Comparison of ENCODE assay signal across 1 cellular context in the genomic region with DNA sequence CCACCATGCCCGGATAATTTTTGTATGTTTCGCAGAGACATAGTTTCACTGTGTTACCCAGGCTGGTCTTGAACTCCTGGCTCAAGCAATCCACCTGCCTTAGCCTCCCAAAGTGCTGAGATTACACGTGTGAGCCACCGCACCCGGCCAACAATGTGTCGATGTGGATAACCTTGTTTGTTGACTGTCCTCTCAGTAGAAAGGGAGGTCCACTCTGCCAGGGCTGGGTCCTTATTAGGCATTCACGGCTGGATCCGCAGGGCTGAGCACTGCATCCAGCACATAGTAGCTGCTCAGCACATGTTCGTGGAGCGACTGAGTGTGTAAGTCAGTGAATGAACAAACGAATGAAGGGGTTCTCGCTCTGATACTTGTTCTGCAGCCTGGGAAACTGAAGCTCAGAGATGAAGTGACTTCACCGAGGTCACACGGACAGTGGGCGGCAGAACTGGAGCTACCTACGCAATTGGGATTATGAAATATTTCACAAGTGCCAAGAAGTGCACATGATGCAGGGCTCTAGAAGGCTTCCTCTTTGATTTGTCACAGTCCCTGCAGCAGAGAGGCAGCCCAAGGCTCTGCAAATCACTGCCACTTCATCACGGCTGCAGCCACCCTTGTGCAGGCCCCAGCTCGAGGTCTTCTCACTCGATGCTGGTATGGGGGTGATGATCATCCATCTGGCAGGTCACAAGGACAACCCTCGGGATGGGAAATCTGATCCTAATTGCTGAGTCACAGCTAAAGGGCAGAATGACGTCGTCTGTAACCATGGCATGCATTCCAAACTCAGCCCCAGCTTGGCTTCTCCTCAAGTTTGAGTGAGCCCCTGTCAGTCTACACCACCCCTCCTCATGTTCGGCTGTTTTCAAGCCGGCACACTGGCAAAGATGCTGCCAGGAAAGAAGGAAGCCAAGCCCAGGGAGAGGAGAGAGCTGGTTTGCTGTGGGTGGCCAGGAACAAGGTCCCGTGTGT.
TF ChIP-seq lines count a peak whose summit lies in the region.

No MANE protein-coding gene starts in this region.

TF ChIP-seq in HepG2, 621 proteins besides CTCF, POLR2A, EP300 and RAD21 (continued from another document and continues in another):
- TF ChIP-seq, protein P1, sequence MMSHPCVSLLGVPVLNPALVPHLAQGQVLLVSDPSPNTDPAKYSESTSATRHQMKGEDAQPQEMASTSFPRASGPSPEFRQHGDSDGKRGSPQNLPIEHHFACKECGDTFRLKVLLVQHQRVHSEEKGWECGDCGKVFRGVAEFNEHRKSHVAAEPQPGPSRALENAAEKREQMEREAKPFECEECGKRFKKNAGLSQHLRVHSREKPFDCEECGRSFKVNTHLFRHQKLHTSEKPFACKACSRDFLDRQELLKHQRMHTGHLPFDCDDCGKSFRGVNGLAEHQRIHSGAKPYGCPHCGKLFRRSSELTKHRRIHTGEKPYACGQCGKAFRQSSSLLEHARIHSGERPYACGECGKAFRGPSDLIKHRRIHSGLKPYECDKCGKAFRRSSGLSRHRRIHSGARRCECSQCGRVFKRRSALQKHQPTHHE (CRISPR knock-in tag; IDR thresholded peaks at IDR 0.05; ENCODE audit: borderline replicate concordance) = 0 out of 2 replicates have a peak, but pooled peaks have one; percentile 48
- TF ChIP-seq ZNF501 (CRISPR knock-in tag; IDR thresholded peaks at IDR 0.05) = peak; percentile 63
- TF ChIP-seq ZNF629 (CRISPR knock-in tag; conservative IDR thresholded peaks at IDR 0.05) = peak; percentile 4; the same call in 1 of the 2 replicates
- TF ChIP-seq RCOR2 (CRISPR knock-in tag; IDR thresholded peaks at IDR 0.05) = peak; percentile 46; the same call in 1 of the 2 replicates
- TF ChIP-seq, protein P2, sequence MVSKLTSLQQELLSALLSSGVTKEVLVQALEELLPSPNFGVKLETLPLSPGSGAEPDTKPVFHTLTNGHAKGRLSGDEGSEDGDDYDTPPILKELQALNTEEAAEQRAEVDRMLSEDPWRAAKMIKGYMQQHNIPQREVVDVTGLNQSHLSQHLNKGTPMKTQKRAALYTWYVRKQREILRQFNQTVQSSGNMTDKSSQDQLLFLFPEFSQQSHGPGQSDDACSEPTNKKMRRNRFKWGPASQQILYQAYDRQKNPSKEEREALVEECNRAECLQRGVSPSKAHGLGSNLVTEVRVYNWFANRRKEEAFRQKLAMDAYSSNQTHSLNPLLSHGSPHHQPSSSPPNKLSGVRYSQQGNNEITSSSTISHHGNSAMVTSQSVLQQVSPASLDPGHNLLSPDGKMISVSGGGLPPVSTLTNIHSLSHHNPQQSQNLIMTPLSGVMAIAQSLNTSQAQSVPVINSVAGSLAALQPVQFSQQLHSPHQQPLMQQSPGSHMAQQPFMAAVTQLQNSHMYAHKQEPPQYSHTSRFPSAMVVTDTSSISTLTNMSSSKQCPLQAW (CRISPR knock-in tag; IDR thresholded peaks at IDR 0.05) = 0 out of 2 replicates have a peak, but pooled peaks have one; percentile 50
- TF ChIP-seq, protein P3, sequence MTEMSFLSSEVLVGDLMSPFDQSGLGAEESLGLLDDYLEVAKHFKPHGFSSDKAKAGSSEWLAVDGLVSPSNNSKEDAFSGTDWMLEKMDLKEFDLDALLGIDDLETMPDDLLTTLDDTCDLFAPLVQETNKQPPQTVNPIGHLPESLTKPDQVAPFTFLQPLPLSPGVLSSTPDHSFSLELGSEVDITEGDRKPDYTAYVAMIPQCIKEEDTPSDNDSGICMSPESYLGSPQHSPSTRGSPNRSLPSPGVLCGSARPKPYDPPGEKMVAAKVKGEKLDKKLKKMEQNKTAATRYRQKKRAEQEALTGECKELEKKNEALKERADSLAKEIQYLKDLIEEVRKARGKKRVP (CRISPR knock-in tag; IDR thresholded peaks at IDR 0.05) = peak in 1 of 2 experiments; percentile 93; a peak in 2 of 4 replicates
- TF ChIP-seq CBFB (CRISPR knock-in tag; IDR thresholded peaks at IDR 0.05) = peak; percentile 49; the same call in 1 of the 2 replicates
- TF ChIP-seq RXRB (CRISPR knock-in tag; IDR thresholded peaks at IDR 0.05; ENCODE audit: borderline replicate concordance) = peak; percentile 79
- TF ChIP-seq SIN3B (IDR thresholded peaks at IDR 0.05; ENCODE audit: low read length) = no peak
- TF ChIP-seq, protein P4, sequence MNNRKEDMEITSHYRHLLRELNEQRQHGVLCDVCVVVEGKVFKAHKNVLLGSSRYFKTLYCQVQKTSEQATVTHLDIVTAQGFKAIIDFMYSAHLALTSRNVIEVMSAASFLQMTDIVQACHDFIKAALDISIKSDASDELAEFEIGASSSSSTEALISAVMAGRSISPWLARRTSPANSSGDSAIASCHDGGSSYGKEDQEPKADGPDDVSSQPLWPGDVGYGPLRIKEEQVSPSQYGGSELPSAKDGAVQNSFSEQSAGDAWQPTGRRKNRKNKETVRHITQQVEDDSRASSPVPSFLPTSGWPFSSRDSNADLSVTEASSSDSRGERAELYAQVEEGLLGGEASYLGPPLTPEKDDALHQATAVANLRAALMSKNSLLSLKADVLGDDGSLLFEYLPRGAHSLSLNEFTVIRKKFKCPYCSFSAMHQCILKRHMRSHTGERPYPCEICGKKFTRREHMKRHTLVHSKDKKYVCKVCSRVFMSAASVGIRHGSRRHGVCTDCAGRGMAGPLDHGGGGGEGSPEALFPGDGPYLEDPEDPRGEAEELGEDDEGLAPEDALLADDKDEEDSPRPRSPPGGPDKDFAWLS (CRISPR knock-in tag; IDR thresholded peaks at IDR 0.05; ENCODE audit: borderline replicate concordance) = no peak
- TF ChIP-seq NAIF1 (CRISPR knock-in tag; IDR thresholded peaks at IDR 0.05; ENCODE audit: borderline replicate concordance) = no peak
- TF ChIP-seq, protein P5, sequence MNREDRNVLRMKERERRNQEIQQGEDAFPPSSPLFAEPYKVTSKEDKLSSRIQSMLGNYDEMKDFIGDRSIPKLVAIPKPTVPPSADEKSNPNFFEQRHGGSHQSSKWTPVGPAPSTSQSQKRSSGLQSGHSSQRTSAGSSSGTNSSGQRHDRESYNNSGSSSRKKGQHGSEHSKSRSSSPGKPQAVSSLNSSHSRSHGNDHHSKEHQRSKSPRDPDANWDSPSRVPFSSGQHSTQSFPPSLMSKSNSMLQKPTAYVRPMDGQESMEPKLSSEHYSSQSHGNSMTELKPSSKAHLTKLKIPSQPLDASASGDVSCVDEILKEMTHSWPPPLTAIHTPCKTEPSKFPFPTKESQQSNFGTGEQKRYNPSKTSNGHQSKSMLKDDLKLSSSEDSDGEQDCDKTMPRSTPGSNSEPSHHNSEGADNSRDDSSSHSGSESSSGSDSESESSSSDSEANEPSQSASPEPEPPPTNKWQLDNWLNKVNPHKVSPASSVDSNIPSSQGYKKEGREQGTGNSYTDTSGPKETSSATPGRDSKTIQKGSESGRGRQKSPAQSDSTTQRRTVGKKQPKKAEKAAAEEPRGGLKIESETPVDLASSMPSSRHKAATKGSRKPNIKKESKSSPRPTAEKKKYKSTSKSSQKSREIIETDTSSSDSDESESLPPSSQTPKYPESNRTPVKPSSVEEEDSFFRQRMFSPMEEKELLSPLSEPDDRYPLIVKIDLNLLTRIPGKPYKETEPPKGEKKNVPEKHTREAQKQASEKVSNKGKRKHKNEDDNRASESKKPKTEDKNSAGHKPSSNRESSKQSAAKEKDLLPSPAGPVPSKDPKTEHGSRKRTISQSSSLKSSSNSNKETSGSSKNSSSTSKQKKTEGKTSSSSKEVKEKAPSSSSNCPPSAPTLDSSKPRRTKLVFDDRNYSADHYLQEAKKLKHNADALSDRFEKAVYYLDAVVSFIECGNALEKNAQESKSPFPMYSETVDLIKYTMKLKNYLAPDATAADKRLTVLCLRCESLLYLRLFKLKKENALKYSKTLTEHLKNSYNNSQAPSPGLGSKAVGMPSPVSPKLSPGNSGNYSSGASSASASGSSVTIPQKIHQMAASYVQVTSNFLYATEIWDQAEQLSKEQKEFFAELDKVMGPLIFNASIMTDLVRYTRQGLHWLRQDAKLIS (CRISPR knock-in tag; IDR thresholded peaks at IDR 0.05) = no peak
- TF ChIP-seq, protein P6, sequence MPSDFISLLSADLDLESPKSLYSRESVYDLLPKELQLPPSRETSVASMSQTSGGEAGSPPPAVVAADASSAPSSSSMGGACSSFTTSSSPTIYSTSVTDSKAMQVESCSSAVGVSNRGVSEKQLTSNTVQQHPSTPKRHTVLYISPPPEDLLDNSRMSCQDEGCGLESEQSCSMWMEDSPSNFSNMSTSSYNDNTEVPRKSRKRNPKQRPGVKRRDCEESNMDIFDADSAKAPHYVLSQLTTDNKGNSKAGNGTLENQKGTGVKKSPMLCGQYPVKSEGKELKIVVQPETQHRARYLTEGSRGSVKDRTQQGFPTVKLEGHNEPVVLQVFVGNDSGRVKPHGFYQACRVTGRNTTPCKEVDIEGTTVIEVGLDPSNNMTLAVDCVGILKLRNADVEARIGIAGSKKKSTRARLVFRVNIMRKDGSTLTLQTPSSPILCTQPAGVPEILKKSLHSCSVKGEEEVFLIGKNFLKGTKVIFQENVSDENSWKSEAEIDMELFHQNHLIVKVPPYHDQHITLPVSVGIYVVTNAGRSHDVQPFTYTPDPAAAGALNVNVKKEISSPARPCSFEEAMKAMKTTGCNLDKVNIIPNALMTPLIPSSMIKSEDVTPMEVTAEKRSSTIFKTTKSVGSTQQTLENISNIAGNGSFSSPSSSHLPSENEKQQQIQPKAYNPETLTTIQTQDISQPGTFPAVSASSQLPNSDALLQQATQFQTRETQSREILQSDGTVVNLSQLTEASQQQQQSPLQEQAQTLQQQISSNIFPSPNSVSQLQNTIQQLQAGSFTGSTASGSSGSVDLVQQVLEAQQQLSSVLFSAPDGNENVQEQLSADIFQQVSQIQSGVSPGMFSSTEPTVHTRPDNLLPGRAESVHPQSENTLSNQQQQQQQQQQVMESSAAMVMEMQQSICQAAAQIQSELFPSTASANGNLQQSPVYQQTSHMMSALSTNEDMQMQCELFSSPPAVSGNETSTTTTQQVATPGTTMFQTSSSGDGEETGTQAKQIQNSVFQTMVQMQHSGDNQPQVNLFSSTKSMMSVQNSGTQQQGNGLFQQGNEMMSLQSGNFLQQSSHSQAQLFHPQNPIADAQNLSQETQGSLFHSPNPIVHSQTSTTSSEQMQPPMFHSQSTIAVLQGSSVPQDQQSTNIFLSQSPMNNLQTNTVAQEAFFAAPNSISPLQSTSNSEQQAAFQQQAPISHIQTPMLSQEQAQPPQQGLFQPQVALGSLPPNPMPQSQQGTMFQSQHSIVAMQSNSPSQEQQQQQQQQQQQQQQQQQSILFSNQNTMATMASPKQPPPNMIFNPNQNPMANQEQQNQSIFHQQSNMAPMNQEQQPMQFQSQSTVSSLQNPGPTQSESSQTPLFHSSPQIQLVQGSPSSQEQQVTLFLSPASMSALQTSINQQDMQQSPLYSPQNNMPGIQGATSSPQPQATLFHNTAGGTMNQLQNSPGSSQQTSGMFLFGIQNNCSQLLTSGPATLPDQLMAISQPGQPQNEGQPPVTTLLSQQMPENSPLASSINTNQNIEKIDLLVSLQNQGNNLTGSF (CRISPR knock-in tag; IDR thresholded peaks at IDR 0.05) = no peak
- peak; percentile 15; the same call in 1 of the 2 replicates for TF ChIP-seq NRL (CRISPR knock-in tag; IDR thresholded peaks at IDR 0.05; ENCODE audit: borderline replicate concordance)
- TF ChIP-seq, protein P7, sequence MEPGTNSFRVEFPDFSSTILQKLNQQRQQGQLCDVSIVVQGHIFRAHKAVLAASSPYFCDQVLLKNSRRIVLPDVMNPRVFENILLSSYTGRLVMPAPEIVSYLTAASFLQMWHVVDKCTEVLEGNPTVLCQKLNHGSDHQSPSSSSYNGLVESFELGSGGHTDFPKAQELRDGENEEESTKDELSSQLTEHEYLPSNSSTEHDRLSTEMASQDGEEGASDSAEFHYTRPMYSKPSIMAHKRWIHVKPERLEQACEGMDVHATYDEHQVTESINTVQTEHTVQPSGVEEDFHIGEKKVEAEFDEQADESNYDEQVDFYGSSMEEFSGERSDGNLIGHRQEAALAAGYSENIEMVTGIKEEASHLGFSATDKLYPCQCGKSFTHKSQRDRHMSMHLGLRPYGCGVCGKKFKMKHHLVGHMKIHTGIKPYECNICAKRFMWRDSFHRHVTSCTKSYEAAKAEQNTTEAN (CRISPR knock-in tag; conservative IDR thresholded peaks at IDR 0.05) = no peak
- no peak for TF ChIP-seq HES4 (CRISPR knock-in tag; IDR thresholded peaks at IDR 0.05; ENCODE audit: borderline replicate concordance)
- TF ChIP-seq ZNF292 (CRISPR knock-in tag; IDR thresholded peaks at IDR 0.05; ENCODE audit: borderline replicate concordance, low read depth) = peak; percentile 38; the same call in 1 of the 2 replicates
- TF ChIP-seq SIN3A (IDR thresholded peaks at IDR 0.05; ENCODE audit: borderline replicate concordance, low read depth, low read length) = no peak; the same call in 1 of the 2 replicates
- TF ChIP-seq, protein P8, sequence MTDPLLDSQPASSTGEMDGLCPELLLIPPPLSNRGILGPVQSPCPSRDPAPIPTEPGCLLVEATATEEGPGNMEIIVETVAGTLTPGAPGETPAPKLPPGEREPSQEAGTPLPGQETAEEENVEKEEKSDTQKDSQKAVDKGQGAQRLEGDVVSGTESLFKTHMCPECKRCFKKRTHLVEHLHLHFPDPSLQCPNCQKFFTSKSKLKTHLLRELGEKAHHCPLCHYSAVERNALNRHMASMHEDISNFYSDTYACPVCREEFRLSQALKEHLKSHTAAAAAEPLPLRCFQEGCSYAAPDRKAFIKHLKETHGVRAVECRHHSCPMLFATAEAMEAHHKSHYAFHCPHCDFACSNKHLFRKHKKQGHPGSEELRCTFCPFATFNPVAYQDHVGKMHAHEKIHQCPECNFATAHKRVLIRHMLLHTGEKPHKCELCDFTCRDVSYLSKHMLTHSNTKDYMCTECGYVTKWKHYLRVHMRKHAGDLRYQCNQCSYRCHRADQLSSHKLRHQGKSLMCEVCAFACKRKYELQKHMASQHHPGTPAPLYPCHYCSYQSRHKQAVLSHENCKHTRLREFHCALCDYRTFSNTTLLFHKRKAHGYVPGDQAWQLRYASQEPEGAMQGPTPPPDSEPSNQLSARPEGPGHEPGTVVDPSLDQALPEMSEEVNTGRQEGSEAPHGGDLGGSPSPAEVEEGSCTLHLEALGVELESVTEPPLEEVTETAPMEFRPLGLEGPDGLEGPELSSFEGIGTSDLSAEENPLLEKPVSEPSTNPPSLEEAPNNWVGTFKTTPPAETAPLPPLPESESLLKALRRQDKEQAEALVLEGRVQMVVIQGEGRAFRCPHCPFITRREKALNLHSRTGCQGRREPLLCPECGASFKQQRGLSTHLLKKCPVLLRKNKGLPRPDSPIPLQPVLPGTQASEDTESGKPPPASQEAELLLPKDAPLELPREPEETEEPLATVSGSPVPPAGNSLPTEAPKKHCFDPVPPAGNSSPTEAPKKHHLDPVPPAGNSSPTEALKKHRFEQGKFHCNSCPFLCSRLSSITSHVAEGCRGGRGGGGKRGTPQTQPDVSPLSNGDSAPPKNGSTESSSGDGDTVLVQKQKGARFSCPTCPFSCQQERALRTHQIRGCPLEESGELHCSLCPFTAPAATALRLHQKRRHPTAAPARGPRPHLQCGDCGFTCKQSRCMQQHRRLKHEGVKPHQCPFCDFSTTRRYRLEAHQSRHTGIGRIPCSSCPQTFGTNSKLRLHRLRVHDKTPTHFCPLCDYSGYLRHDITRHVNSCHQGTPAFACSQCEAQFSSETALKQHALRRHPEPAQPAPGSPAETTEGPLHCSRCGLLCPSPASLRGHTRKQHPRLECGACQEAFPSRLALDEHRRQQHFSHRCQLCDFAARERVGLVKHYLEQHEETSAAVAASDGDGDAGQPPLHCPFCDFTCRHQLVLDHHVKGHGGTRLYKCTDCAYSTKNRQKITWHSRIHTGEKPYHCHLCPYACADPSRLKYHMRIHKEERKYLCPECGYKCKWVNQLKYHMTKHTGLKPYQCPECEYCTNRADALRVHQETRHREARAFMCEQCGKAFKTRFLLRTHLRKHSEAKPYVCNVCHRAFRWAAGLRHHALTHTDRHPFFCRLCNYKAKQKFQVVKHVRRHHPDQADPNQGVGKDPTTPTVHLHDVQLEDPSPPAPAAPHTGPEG (CRISPR knock-in tag; IDR thresholded peaks at IDR 0.05) = 0 out of 2 replicates have a peak, but pooled peaks have one; percentile 50
